9 cellular contexts compared by ENCODE assay signal in genomic region chr4:155237567-155237966, GRCh38. TPM values are rescaled to one million over a fixed set of nuclear protein-coding genes. Genes with fewer than 3 reads are reported as not detected.
"Had no signal": no experiment of that assay in that cellular context is flagged by ENCODE, and none has a peak within 500 bp of the region (broad histone marks: within the 10 kb centered on the region; RNA-seq: fewer than 3 reads in every experiment).

No MANE protein-coding gene starts in this region.

- ATAC-seq: GM23338, HCT116 had no signal

- H3K4me2 ChIP-seq: GM23338 had no signal

- H3K9ac ChIP-seq: GM23248 had no signal

- H3K36me3 ChIP-seq: HAP-1 had no signal

- H3K4me3 Mint-ChIP-seq: GM23338, H9, HFFc6 had no signal

- H3K27ac Mint-ChIP-seq: GM23338, H9, HFFc6 had no signal

- H3K4me1 ChIP-seq: HAP-1 had no signal

- H2AFZ ChIP-seq: GM23248, GM23338 had no signal

- H3K27ac ChIP-seq: GM23248 had no signal

- H3K9me3 Mint-ChIP-seq: GM23338 had no signal

- DNase-seq: GM23248, GOT3, H7, H9, HCEC 1CT, HFFc6 had no signal

- H3K4me1 Mint-ChIP-seq: GM23338, H9 had no signal

- H3K9me3 ChIP-seq: HAP-1 had no signal

- H3K4me3 ChIP-seq: GM23248, GM23338, HAP-1 had no signal

RNA-seq across cellular contexts. Expression of gene NPY2R, which starts 29.1 kb away (rescaled TPM):
- polyA plus RNA-seq: GM23248 had no signal
